ENCODE assay signal across 15 cellular contexts in the genomic region with DNA sequence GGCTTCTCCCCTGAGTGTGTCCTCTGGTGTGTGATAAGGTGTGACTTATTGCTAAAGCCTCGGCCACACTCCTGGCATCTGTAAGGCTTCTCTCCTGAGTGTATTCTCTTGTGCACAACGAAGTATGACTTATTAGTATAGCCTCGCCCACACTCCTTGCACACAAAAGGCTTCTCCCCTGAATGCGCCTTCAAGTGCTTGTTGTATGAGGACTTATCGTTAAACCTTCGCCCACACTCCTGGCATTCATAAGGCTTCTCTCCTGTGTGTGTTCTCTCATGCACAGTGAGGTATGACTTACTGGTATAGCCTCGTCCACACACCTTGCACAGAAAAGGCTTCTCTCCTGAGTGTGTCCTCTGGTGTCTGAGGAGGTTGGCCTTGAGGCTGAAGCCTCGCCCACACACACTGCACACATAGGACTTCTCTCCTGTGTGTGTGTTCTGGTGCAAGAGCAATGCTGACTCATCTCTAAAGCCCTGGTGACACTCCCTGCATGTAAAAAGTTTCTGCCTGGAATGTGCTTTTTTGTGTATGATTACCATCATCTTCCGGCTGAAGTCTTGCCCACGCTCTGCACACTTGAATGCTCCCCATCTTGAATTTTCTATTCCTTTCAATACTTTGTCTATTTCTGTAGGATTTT. TPM values are rescaled to one million over a fixed set of nuclear protein-coding genes. Genes with fewer than 3 reads are reported as not detected.
DNase-seq lines count a peak whose midpoint lies in the region; ATAC-seq and TF ChIP-seq lines count a peak whose summit lies in the region.
"Had no signal": no experiment of that assay in that cellular context is flagged by ENCODE, and none has a peak within 500 bp of the region (broad histone marks: within the 10 kb centered on the region; RNA-seq: fewer than 3 reads in every experiment).

No MANE protein-coding gene starts in this region.

- no peak overlapping the region for H3K4me3 Mint-ChIP-seq in naive thymus-derived CD8-positive, alpha-beta T cell
- H3K4me3 Mint-ChIP-seq: activated B cell treated with CpG ODN at 0.5 μM for 24 hours had no signal

- peaks cover 0 to 3% (median 0%) of the 10 kb centered on the region in 9 donors for H3K9me3 Mint-ChIP-seq in naive thymus-derived CD8-positive, alpha-beta T cell
- H3K9me3 Mint-ChIP-seq: activated B cell treated with CpG ODN at 0.5 μM for 24 hours had no signal

- DNase-seq in astrocyte of the spinal cord (ENCODE audit: low read depth, low spot score) (peak; percentile 43), NCI-H2227 (lab: John Stamatoyannopoulos, UW; ENCODE audit: unreplicated experiment) (no peak), NCI-H187 (lab: John Stamatoyannopoulos, UW) (no peak)
- no peak for DNase-seq in naive thymus-derived CD8-positive, alpha-beta T cell
- DNase-seq: activated B cell treated with CpG ODN at 0.5 μM for 24 hours; amniotic stem cell; foreskin melanocyte; NCI-H1436 treated with DMSO at 0.1 percent for 48 hours; stimulated activated CD4-positive, alpha-beta T cell treated with anti-CD3 and anti-CD28 coated beads, Interleukin-12 subunit alpha, Interleukin-12 subunit beta, amount 100 ng/mL, for 4 hours; stimulated activated naive CD4-positive, alpha-beta T cell treated with Interleukin-2 at 50 U/mL for 16 hours had no signal

- H3K9me3 ChIP-seq in mesodermal cell (ENCODE audit: control insufficient read depth, low read length), result no peaks in the 10 kb centered on the region

- peak overlapping the region in 1 of 10 donors; percentile 8 for H3K27ac Mint-ChIP-seq in naive thymus-derived CD8-positive, alpha-beta T cell
- H3K27ac Mint-ChIP-seq: activated B cell treated with CpG ODN at 0.5 μM for 24 hours had no signal

- H3K27ac ChIP-seq in mesodermal cell (ENCODE audit: low read depth, low read length, severe bottlenecking), result peak overlapping the region; percentile 17

- in situ Hi-C loops in astrocyte of the spinal cord (cut with HindIII; ENCODE audit: low sequenced_read_pairs), result no loop called here

- H3K36me3 ChIP-seq in mesodermal cell (ENCODE audit: control insufficient read depth, insufficient read depth, low read length), result peaks cover 65% of the 10 kb centered on the region

- H3K4me1 ChIP-seq in mesodermal cell (ENCODE audit: control insufficient read depth, insufficient read depth, low read length, poor library complexity, severe bottlenecking), result peaks cover 4% of the 10 kb centered on the region

- H3K36me3 Mint-ChIP-seq in naive thymus-derived CD8-positive, alpha-beta T cell, result peaks cover 49 to 91% (median 74%) of the 10 kb centered on the region in 3 donors

- ATAC-seq in GM18502 (IDR thresholded peaks at IDR 0.05; ENCODE audit: poor library complexity, unreplicated experiment), result peak; percentile 87
- peak; percentile 74 for ATAC-seq in HG03025 (IDR thresholded peaks at IDR 0.05; ENCODE audit: low FRiP score, unreplicated experiment)
- no peak for ATAC-seq in GM21390 (IDR thresholded peaks at IDR 0.05; ENCODE audit: unreplicated experiment)
- ATAC-seq in naive thymus-derived CD8-positive, alpha-beta T cell, result no peak
- ATAC-seq: Panc1 had no signal

- 96 to 97% methylated on average over 5 to 6 of the region's 10 CpGs for WGBS in mesodermal cell (ENCODE audit: insufficient coverage in 2 of 2), 2 experiments

- no peak for TF ChIP-seq CTCF in astrocyte of the spinal cord (IDR thresholded peaks at IDR 0.05; ENCODE audit: low read depth, low read length)

- POLR2A ChIA-PET in naive thymus-derived CD8-positive, alpha-beta T cell (lab: Charles Lee), result no interaction called here

- no peaks in the 10 kb centered on the region for H3K27me3 Mint-ChIP-seq in naive thymus-derived CD8-positive, alpha-beta T cell
- H3K27me3 Mint-ChIP-seq: activated B cell treated with CpG ODN at 0.5 μM for 24 hours had no signal

- peaks cover 0 to 37% (median 16%) of the 10 kb centered on the region in 4 donors for H3K4me1 Mint-ChIP-seq in naive thymus-derived CD8-positive, alpha-beta T cell
- H3K4me1 Mint-ChIP-seq: activated B cell treated with CpG ODN at 0.5 μM for 24 hours had no signal

- H3K4me3 ChIP-seq in astrocyte of the spinal cord (ENCODE audit: low read depth, low read length) (no peak overlapping the region), mesodermal cell (ENCODE audit: extremely low read depth, insufficient read depth, low read length, poor library complexity, severe bottlenecking) (no peak overlapping the region)

RNA-seq across cellular contexts. Expression of gene ZNF337, which starts 20.4 kb away (rescaled TPM):
- 12.5 TPM for polyA plus RNA-seq in mesodermal cell (2013, experiment 1 of 2)
- 11.3 TPM for polyA plus RNA-seq in mesodermal cell (2013, experiment 2 of 2)
- 10 to 100 TPM; 40.9 TPM for total RNA-seq in naive thymus-derived CD8-positive, alpha-beta T cell
- polyA plus RNA-seq in naive thymus-derived CD8-positive, alpha-beta T cell, result 10 to 100 TPM in 1 of 3 donors, 1 to 10 TPM in 2; 4.4 to 17.9 (median 7.5) TPM

RNA-seq across cellular contexts. Expression of gene NANP, which starts 52.5 kb away (rescaled TPM):
- polyA plus RNA-seq in mesodermal cell (2013, experiment 1 of 2), result 5.9 TPM
- 5.4 TPM for polyA plus RNA-seq in mesodermal cell (2013, experiment 2 of 2)
- 1 to 10 TPM; 1.3 to 1.6 TPM for total RNA-seq in naive thymus-derived CD8-positive, alpha-beta T cell
- under 1 TPM; 0.41 to 0.97 (median 0.80) TPM for polyA plus RNA-seq in naive thymus-derived CD8-positive, alpha-beta T cell

Comparison
In these comparisons a context has a peak if more than half of its experiments do, and no peak if none do; other contexts are left out.
1. ATAC-seq: peak in GM18502 (single experiment) and HG03025 (single experiment); none in GM21390 (single experiment) and naive thymus-derived CD8-positive, alpha-beta T cell (0 of 2).